Comparison of ENCODE assay signal across 14 cellular contexts in the genomic region with DNA sequence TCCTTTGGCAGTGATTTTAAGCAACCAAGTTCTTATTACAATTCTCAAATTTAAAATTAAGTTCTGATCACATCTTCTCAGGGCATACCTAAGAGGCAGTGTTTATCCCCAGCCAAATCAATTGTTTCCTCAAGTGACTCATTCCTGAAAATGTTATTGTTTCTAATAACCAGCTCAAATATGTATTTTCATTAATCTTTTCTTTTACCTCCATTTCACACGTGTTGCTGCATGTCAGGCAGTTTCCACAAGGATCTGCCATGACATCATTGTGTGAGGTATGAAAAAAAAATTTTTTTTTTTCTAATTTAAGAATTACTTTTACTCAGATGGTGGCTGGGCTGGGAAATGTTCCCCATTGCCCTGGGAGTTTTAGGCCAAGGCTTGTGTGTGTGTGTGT.
DNase-seq lines count a peak whose midpoint lies in the region; TF ChIP-seq lines count a peak whose summit lies in the region.
"Had no signal": no experiment of that assay in that cellular context is flagged by ENCODE, and none has a peak within 500 bp of the region (broad histone marks: within the 10 kb centered on the region; RNA-seq: fewer than 3 reads in every experiment).

No MANE protein-coding gene starts in this region.

- CTCF ChIA-PET in HEK293 (lab: Yijun Ruan, JAX) (interaction anchor here (0.7 kb wide), 1 partner anchor 21 kb away, joined by 3 read pairs; no protein-coding TSS in a partner anchor), RWPE1 (lab: Yijun Ruan, JAX) (no interaction called here)

- no peak overlapping the region for H3K4me3 ChIP-seq in HEK293 (ENCODE audit: low read depth, low read length)
- H3K4me3 ChIP-seq in epithelial cell of esophagus (ENCODE audit: low read length) = no peak overlapping the region
- H3K4me3 ChIP-seq in mesendoderm (ENCODE audit: low read length) = no peak overlapping the region

- POLR2A ChIA-PET in HEK293 (lab: Yijun Ruan, JAX) (no interaction called here), RWPE1 (lab: Yijun Ruan, JAX; ENCODE audit: low non-redundant PET) (no interaction called here)

- no peaks in the 10 kb centered on the region for H3K4me1 ChIP-seq in HEK293 (ENCODE audit: control insufficient read depth, insufficient read depth, low read length)
- H3K4me1 ChIP-seq in mesendoderm (ENCODE audit: control insufficient read depth, low read depth, low read length) = peaks cover 5% of the 10 kb centered on the region
- H3K4me1 ChIP-seq: BE2C, Caco-2 had no signal

- H3K9me3 ChIP-seq in HEK293 (ENCODE audit: control insufficient read depth, insufficient read depth, low read depth, low read length) = no peaks in the 10 kb centered on the region
- H3K9me3 ChIP-seq: BE2C, Caco-2 had no signal

- H2BK15ac ChIP-seq in mesendoderm (replicated peaks; ENCODE audit: low read depth) = no peak overlapping the region

- no peak overlapping the region for H3K27ac ChIP-seq in HEK293 (ENCODE audit: extremely low read depth, low read depth, low read length)
- H3K27ac ChIP-seq in RWPE1 = no peak overlapping the region
- no peak overlapping the region for H3K27ac ChIP-seq in mesendoderm (ENCODE audit: low read depth, low read length)

- no peak overlapping the region for H4K8ac ChIP-seq in mesendoderm (ENCODE audit: low read depth, low read length)

- H4K5ac ChIP-seq in mesendoderm (ENCODE audit: low read length) = no peak overlapping the region

- no peak overlapping the region for H2BK5ac ChIP-seq in mesendoderm (ENCODE audit: low read length)

- H3K79me1 ChIP-seq in mesendoderm (ENCODE audit: low read length) = no peaks in the 10 kb centered on the region

- H3K23ac ChIP-seq in mesendoderm (ENCODE audit: low read length) = no peak overlapping the region

- DNase-seq in RWPE1 (ENCODE audit: low spot score) (peak; percentile 46), epithelial cell of esophagus (ENCODE audit: low read depth) (peak; percentile 86), mesendoderm (no peak), SHP77 (lab: John Stamatoyannopoulos, UW) (no peak), NCI-H2107 treated with DMSO at 0.1 percent for 48 hours (lab: John Stamatoyannopoulos, UW; ENCODE audit: unreplicated experiment) (no peak), NCI-H2107 (lab: John Stamatoyannopoulos, UW) (no peak)
- DNase-seq: ACHN; BE2C; Caco-2; CD4-positive, CD25-positive, alpha-beta regulatory T cell; GF-D8; GOT3; H7 had no signal

- H3K27me3 ChIP-seq in mesendoderm (ENCODE audit: insufficient read depth, low read length, poor library complexity) = no peaks in the 10 kb centered on the region
- H3K27me3 ChIP-seq: BE2C had no signal

- H3K36me3 ChIP-seq in HEK293 (ENCODE audit: control insufficient read depth in 2 of 2, insufficient read depth in 1 of 2, low read length in 2 of 2) (no peaks in the 10 kb centered on the region), mesendoderm (ENCODE audit: control insufficient read depth, insufficient read depth, low read length) (no peaks in the 10 kb centered on the region)
- H3K36me3 ChIP-seq: BE2C had no signal

- H2AK5ac ChIP-seq in mesendoderm (ENCODE audit: low read length) = no peak overlapping the region

- no peak overlapping the region for H3K9ac ChIP-seq in mesendoderm (ENCODE audit: low read length)

- no peaks in the 10 kb centered on the region for H3K79me2 ChIP-seq in mesendoderm (ENCODE audit: control insufficient read depth, insufficient read depth, low read length)

- H3K56ac ChIP-seq in mesendoderm (ENCODE audit: low read length) = no peak overlapping the region

- TF ChIP-seq CTCF in HEK293 (tag by site-specific recombination; IDR thresholded peaks at IDR 0.05) (no peak), RWPE1 (conservative IDR thresholded peaks at IDR 0.05; ENCODE audit: low read depth) (no peak), epithelial cell of esophagus (IDR thresholded peaks at IDR 0.05; ENCODE audit: insufficient read depth, low read depth, low read length, missing control alignments) (no peak)

- peak overlapping the region; percentile 45 for H2BK120ac ChIP-seq in mesendoderm (ENCODE audit: low read depth, low read length)

- WGBS in mesendoderm (ENCODE audit: extremely low coverage, insufficient coverage, low lambda C conversion rate) = no CpG with 5 or more reads among the region's 1 CpG

- H3K4me2 ChIP-seq in mesendoderm (ENCODE audit: low read length) = no peak overlapping the region

- H3K18ac ChIP-seq in mesendoderm (ENCODE audit: low read length) = no peak overlapping the region

- no peak overlapping the region for H3K4ac ChIP-seq in mesendoderm (ENCODE audit: low read depth, low read length)

TF ChIP-seq in HEK293, 187 proteins besides CTCF, POLR2A, EP300 and RAD21:
- TF ChIP-seq ZNF544 (tag by site-specific recombination; IDR thresholded peaks at IDR 0.05) = no peak
- no peak for TF ChIP-seq OVOL3 (tag by site-specific recombination; IDR thresholded peaks at IDR 0.05)
- TF ChIP-seq EGR2 (tag by site-specific recombination; IDR thresholded peaks at IDR 0.05; ENCODE audit: low read depth) = no peak
- TF ChIP-seq, protein P1, sequence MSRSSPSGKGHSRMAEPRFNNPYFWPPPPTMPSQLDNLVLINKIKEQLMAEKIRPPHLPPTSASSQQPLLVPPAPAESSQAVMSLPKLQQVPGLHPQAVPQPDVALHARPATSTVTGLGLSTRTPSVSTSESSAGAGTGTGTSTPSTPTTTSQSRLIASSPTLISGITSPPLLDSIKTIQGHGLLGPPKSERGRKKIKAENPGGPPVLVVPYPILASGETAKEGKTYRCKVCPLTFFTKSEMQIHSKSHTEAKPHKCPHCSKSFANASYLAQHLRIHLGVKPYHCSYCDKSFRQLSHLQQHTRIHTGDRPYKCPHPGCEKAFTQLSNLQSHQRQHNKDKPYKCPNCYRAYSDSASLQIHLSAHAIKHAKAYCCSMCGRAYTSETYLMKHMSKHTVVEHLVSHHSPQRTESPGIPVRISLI (tag by site-specific recombination; IDR thresholded peaks at IDR 0.05) = 0 out of 2 replicates have a peak, but pooled peaks have one; percentile 16
- no peak for TF ChIP-seq HOXC10 (CRISPR knock-in tag; IDR thresholded peaks at IDR 0.05)

Comparison
In these comparisons a context has a peak if more than half of its experiments do, and no peak if none do; other contexts are left out.
1. DNase-seq: peak in RWPE1 (single experiment) and epithelial cell of esophagus (single experiment); none in mesendoderm (single experiment), SHP77 (0 of 2), NCI-H2107 treated with DMSO at 0.1 percent for 48 hours (single experiment) and NCI-H2107 (single experiment).